In genomic region chr16:48720266-48720665, GRCh38 we compare ENCODE assay signal across 11 cellular contexts.
A peak's percentile ranks its signal among the peaks of the same experiment; 100 is the strongest.
DNase-seq lines count a peak whose midpoint lies in the region; ATAC-seq and TF ChIP-seq lines count a peak whose summit lies in the region.
"Had no signal": no experiment of that assay in that cellular context is flagged by ENCODE, and none has a peak within 500 bp of the region (broad histone marks: within the 10 kb centered on the region; RNA-seq: fewer than 3 reads in every experiment).

No MANE protein-coding gene starts in this region.

- intact Hi-C loops in HCT116 (cut with micrococcal nuclease): no loop called here

- DNase-seq in COLO829 (ENCODE audit: low spot score) (peak; percentile 1), HCT116 (ENCODE audit: low read depth, low spot score) (no peak), RWPE2 (ENCODE audit: low spot score) (no peak), hepatocyte (ENCODE audit: low spot score) (peak; percentile 50), kidney glomerular epithelial cell (lab: John Stamatoyannopoulos, UW) (no peak)
- no peak for DNase-seq in NK-92 treated with Interleukin-12 subunit alpha and Interleukin-12 subunit beta, amount 100 ng/mL, for 24 hours (lab: John Stamatoyannopoulos, UW)
- DNase-seq: naive B cell; NCI-H1694 treated with DMSO at 0.1 percent for 48 hours; stimulated activated CD8-positive, alpha-beta memory T cell treated with anti-CD3 and anti-CD28 coated beads, Interleukin-4, amount 100 ng/mL, for 48 hours had no signal

- no peak overlapping the region for H3K9ac ChIP-seq in HCT116 (ENCODE audit: low read length)

- H4K20me1 ChIP-seq in HCT116 (ENCODE audit: insufficient read depth) (no peaks in the 10 kb centered on the region), hepatocyte (ENCODE audit: insufficient read depth, poor library complexity, severe bottlenecking) (no peaks in the 10 kb centered on the region)

- H3K9me2 ChIP-seq in HCT116 (ENCODE audit: insufficient read depth) (no peaks in the 10 kb centered on the region), hepatocyte (replicated peaks; ENCODE audit: insufficient read depth) (no peaks in the 10 kb centered on the region)

- H3K9me3 ChIP-seq in HCT116 (ENCODE audit: control insufficient read depth in 1 of 2, insufficient read depth in 1 of 2, low read depth in 1 of 2, low read length in 2 of 2) (no peaks in the 10 kb centered on the region), RWPE2 (ENCODE audit: severe bottlenecking) (no peaks in the 10 kb centered on the region), hepatocyte (ENCODE audit: low read depth) (no peaks in the 10 kb centered on the region)

- ATAC-seq in HCT116: no peak
- ATAC-seq in RWPE2 (ENCODE audit: low read depth): 0 out of 3 replicates have a peak, but pooled peaks have one; percentile 44
- no peak for ATAC-seq in HG03521 (IDR thresholded peaks at IDR 0.05; ENCODE audit: unreplicated experiment)
- no peak for ATAC-seq in HG02798 (IDR thresholded peaks at IDR 0.05; ENCODE audit: poor library complexity, unreplicated experiment)

- RAD21 ChIA-PET in HCT116 (lab: Charles Lee; ENCODE audit: low non-redundant PET in 1 of 2, low total read pairs in 2 of 2, uncharacterized antibody in 2 of 2, unreplicated experiment in 2 of 2): no interaction called here

- H3K4me1 ChIP-seq in HCT116 (ENCODE audit: control insufficient read depth in 1 of 2, insufficient read depth in 2 of 2, low read length in 2 of 2): no peaks in the 10 kb centered on the region
- no peaks in the 10 kb centered on the region for H3K4me1 ChIP-seq in RWPE2 (ENCODE audit: insufficient read depth, poor library complexity, severe bottlenecking)
- no peaks in the 10 kb centered on the region for H3K4me1 ChIP-seq in hepatocyte (ENCODE audit: insufficient read depth)

- H3K79me2 ChIP-seq in HCT116 (ENCODE audit: insufficient read depth, low read length) (no peaks in the 10 kb centered on the region), hepatocyte (no peaks in the 10 kb centered on the region)

- no peak for TF ChIP-seq POLR2A in HCT116 (IDR thresholded peaks at IDR 0.05; ENCODE audit: borderline replicate concordance, extremely low read depth, insufficient read depth, insufficient read length)

- peaks cover 2% of the 10 kb centered on the region; the same call in 1 of the 2 replicates for H3K27me3 ChIP-seq in HCT116 (ENCODE audit: insufficient read depth, low read length)
- no peaks in the 10 kb centered on the region for H3K27me3 ChIP-seq in RWPE2 (ENCODE audit: insufficient read depth, poor library complexity, severe bottlenecking)
- H3K27me3 ChIP-seq in hepatocyte: no peaks in the 10 kb centered on the region

- H3K36me3 ChIP-seq in HCT116 (ENCODE audit: control insufficient read depth in 1 of 2, insufficient read depth in 2 of 2, low read length in 2 of 2): no peaks in the 10 kb centered on the region
- no peaks in the 10 kb centered on the region for H3K36me3 ChIP-seq in RWPE2 (ENCODE audit: low read depth)
- no peaks in the 10 kb centered on the region for H3K36me3 ChIP-seq in hepatocyte (replicated peaks; ENCODE audit: insufficient read depth, low read depth)

- POLR2A ChIA-PET in HCT116 (lab: Charles Lee): no interaction called here

- TF ChIP-seq CTCF in HCT116 (IDR thresholded peaks at IDR 0.05 in 2 of 3, conservative IDR thresholded peaks at IDR 0.05 in 1 of 3; ENCODE audit: borderline replicate concordance in 1 of 3, insufficient read depth in 1 of 3, low read depth in 2 of 3, low read length in 2 of 3): no peak
- TF ChIP-seq CTCF in RWPE2 (IDR thresholded peaks at IDR 0.05; ENCODE audit: poor library complexity, severe bottlenecking): no peak
- TF ChIP-seq CTCF in hepatocyte (IDR thresholded peaks at IDR 0.05; ENCODE audit: poor library complexity): no peak

- BruUV-seq in HCT116 (replicated peaks; lab: Mats Ljungman, UMichigan): no TSS peak

- H2AFZ ChIP-seq in HCT116 (ENCODE audit: low read depth, low read length, poor library complexity, severe bottlenecking) (no peak overlapping the region), hepatocyte (no peak overlapping the region)

- WGBS in hepatocyte (ENCODE audit: low lambda C conversion rate, missing lambda C conversion rate): 19% methylated on average over 9 of the region's 9 CpGs

- H3K4me2 ChIP-seq in HCT116 (ENCODE audit: low read length): no peak overlapping the region
- no peak overlapping the region for H3K4me2 ChIP-seq in hepatocyte

- no peak for TF ChIP-seq RAD21 in HCT116 (IDR thresholded peaks at IDR 0.05; ENCODE audit: low read depth)

- CTCF ChIA-PET in HCT116 (lab: Charles Lee): no interaction called here

- H3K27ac ChIP-seq in HCT116 (ENCODE audit: low read depth, low read length) (no peak overlapping the region), RWPE2 (ENCODE audit: poor library complexity, severe bottlenecking) (no peak overlapping the region), hepatocyte (no peak overlapping the region)

- H3K4me3 ChIP-seq in HCT116 (replicated peaks in 1 of 2; ENCODE audit: low read depth in 1 of 2, low read length in 2 of 2): no peak overlapping the region
- H3K4me3 ChIP-seq in RWPE2 (ENCODE audit: severe bottlenecking): no peak overlapping the region
- no peak overlapping the region for H3K4me3 ChIP-seq in hepatocyte

TF ChIP-seq in HCT116, 20 proteins besides CTCF, POLR2A, EP300 and RAD21:
- TF ChIP-seq EZH2 (IDR thresholded peaks at IDR 0.05) (no peak), ELF1 (IDR thresholded peaks at IDR 0.05; ENCODE audit: borderline replicate concordance, low read depth) (no peak), CEBPB (IDR thresholded peaks at IDR 0.05; ENCODE audit: low read depth) (no peak), REST (IDR thresholded peaks at IDR 0.05; ENCODE audit: low read depth) (peak; percentile 74), POLR2AphosphoS5 (IDR thresholded peaks at IDR 0.05; ENCODE audit: low read depth, low read length) (no peak)

Comparison
In these comparisons a context has a peak if more than half of its experiments do, and no peak if none do; other contexts are left out.
1. DNase-seq: peak in COLO829 (single experiment) and hepatocyte (single experiment); none in HCT116 (single experiment), RWPE2 (single experiment), NK-92 treated with Interleukin-12 subunit alpha and Interleukin-12 subunit beta, amount 100 ng/mL, for 24 hours (single experiment) and kidney glomerular epithelial cell (single experiment).